ENCODE assay signal across 16 cellular contexts in genomic region chr6:23533954-23534725, GRCh38.
A peak's percentile ranks its signal among the peaks of the same experiment; 100 is the strongest.
DNase-seq lines count a peak whose midpoint lies in the region; ATAC-seq and TF ChIP-seq lines count a peak whose summit lies in the region.
"Had no signal": no experiment of that assay in that cellular context is flagged by ENCODE, and none has a peak within 500 bp of the region (broad histone marks: within the 10 kb centered on the region; RNA-seq: fewer than 3 reads in every experiment).

No MANE protein-coding gene starts in this region.

- ATAC-seq in GM18498 (IDR thresholded peaks at IDR 0.05; ENCODE audit: unreplicated experiment) (no peak), HG02970 (IDR thresholded peaks at IDR 0.05; ENCODE audit: low FRiP score, unreplicated experiment) (no peak)
- ATAC-seq: body of pancreas, HCT116 had no signal

- no peaks in the 10 kb centered on the region for H3K27me3 Mint-ChIP-seq in brain

- peaks cover 0 to 12% (median 0%) of the 10 kb centered on the region in 5 experiments for H3K9me3 Mint-ChIP-seq in brain

- no peak overlapping the region for H3K4me3 Mint-ChIP-seq in brain

- peaks cover 30% of the 10 kb centered on the region for H3K4me1 Mint-ChIP-seq in brain

- H3K27ac Mint-ChIP-seq in brain: peak overlapping the region in 3 of 5 experiments; percentile 17 to 81 (median 37)

- H3K36me3 Mint-ChIP-seq in brain: peaks cover 5% of the 10 kb centered on the region

- TF ChIP-seq CTCF in brain (conservative IDR thresholded peaks at IDR 0.05): no peak

- DNase-seq in DMS79 treated with DMSO at 0.1 percent for 48 hours (lab: John Stamatoyannopoulos, UW) (peak; percentile 65), NCI-H1436 treated with DMSO at 0.1 percent for 48 hours (lab: John Stamatoyannopoulos, UW) (peak; percentile 73), midbrain (lab: John Stamatoyannopoulos, UW) (peak; percentile 28), HuH-7 (ENCODE audit: low spot score) (no peak)
- no peak for DNase-seq in activated CD4-positive, alpha-beta T cell treated with anti-CD3 and anti-CD28 coated beads, Interleukin-2, amount 50 U/mL, for 48 hours
- DNase-seq: activated CD8-positive, alpha-beta memory T cell treated with anti-CD3 and anti-CD28 coated beads for 24 hours; activated gamma-delta T cell treated with Interleukin-2 at 50 U/mL for 16 hours; BE2C; foreskin melanocyte; KG1; stimulated activated CD4-positive, alpha-beta T cell treated with anti-CD3 and anti-CD28 coated beads, Interleukin-12 subunit alpha, Interleukin-12 subunit beta, amount 100 ng/mL, for 4 hours had no signal

Comparison
In these comparisons a context has a peak if more than half of its experiments do, and no peak if none do; other contexts are left out.
1. DNase-seq: peak in DMS79 treated with DMSO at 0.1 percent for 48 hours (single experiment), NCI-H1436 treated with DMSO at 0.1 percent for 48 hours (single experiment) and midbrain (single experiment); none in HuH-7 (single experiment) and activated CD4-positive, alpha-beta T cell treated with anti-CD3 and anti-CD28 coated beads, Interleukin-2, amount 50 U/mL, for 48 hours (0 of 2).